2 cellular contexts compared by ENCODE assay signal in genomic region chr1:21633141-21633755, GRCh38.
TF ChIP-seq lines count a peak whose summit lies in the region.

No MANE protein-coding gene starts in this region.

TF ChIP-seq in HCT116, 20 proteins besides CTCF, POLR2A, EP300 and RAD21:
- TF ChIP-seq, protein P1, sequence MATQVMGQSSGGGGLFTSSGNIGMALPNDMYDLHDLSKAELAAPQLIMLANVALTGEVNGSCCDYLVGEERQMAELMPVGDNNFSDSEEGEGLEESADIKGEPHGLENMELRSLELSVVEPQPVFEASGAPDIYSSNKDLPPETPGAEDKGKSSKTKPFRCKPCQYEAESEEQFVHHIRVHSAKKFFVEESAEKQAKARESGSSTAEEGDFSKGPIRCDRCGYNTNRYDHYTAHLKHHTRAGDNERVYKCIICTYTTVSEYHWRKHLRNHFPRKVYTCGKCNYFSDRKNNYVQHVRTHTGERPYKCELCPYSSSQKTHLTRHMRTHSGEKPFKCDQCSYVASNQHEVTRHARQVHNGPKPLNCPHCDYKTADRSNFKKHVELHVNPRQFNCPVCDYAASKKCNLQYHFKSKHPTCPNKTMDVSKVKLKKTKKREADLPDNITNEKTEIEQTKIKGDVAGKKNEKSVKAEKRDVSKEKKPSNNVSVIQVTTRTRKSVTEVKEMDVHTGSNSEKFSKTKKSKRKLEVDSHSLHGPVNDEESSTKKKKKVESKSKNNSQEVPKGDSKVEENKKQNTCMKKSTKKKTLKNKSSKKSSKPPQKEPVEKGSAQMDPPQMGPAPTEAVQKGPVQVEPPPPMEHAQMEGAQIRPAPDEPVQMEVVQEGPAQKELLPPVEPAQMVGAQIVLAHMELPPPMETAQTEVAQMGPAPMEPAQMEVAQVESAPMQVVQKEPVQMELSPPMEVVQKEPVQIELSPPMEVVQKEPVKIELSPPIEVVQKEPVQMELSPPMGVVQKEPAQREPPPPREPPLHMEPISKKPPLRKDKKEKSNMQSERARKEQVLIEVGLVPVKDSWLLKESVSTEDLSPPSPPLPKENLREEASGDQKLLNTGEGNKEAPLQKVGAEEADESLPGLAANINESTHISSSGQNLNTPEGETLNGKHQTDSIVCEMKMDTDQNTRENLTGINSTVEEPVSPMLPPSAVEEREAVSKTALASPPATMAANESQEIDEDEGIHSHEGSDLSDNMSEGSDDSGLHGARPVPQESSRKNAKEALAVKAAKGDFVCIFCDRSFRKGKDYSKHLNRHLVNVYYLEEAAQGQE (IDR thresholded peaks at IDR 0.05; ENCODE audit: low read depth) = no peak
- TF ChIP-seq EZH2phosphoT487 (IDR thresholded peaks at IDR 0.05; ENCODE audit: borderline replicate concordance) = no peak
- TF ChIP-seq, protein P2, sequence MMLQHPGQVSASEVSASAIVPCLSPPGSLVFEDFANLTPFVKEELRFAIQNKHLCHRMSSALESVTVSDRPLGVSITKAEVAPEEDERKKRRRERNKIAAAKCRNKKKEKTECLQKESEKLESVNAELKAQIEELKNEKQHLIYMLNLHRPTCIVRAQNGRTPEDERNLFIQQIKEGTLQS (IDR thresholded peaks at IDR 0.05) = no peak
- no peak for TF ChIP-seq YY1 (IDR thresholded peaks at IDR 0.05; ENCODE audit: extremely low read depth, insufficient replicate concordance, low read depth, low read length)
- no peak for TF ChIP-seq ELF1 (IDR thresholded peaks at IDR 0.05; ENCODE audit: borderline replicate concordance, low read depth)
- TF ChIP-seq ZNF274 (IDR thresholded peaks at IDR 0.05; ENCODE audit: low read depth, low read length) = no peak
- no peak for TF ChIP-seq FOSL1 (IDR thresholded peaks at IDR 0.05; ENCODE audit: low read depth)
- TF ChIP-seq EGR1 (IDR thresholded peaks at IDR 0.05; ENCODE audit: low read depth) = no peak
- TF ChIP-seq MAX (IDR thresholded peaks at IDR 0.05) = no peak
- TF ChIP-seq CEBPB (IDR thresholded peaks at IDR 0.05; ENCODE audit: low read depth) = no peak

TF ChIP-seq in neural cell, 6 proteins besides CTCF, POLR2A, EP300 and RAD21 (continued from another document):
- no peak for TF ChIP-seq POLR2AphosphoS5 (IDR thresholded peaks at IDR 0.05)
- no peak for TF ChIP-seq MXI1 (conservative IDR thresholded peaks at IDR 0.05; ENCODE audit: poor library complexity, severe bottlenecking)
